In genomic region chr17:72122336-72122667, GRCh38 we compare ENCODE assay signal across 9 cellular contexts. TPM values are rescaled to one million over a fixed set of nuclear protein-coding genes. Genes with fewer than 3 reads are reported as not detected.
DNase-seq lines count a peak whose midpoint lies in the region; ATAC-seq and TF ChIP-seq lines count a peak whose summit lies in the region.
"Had no signal": no experiment of that assay in that cellular context is flagged by ENCODE, and none has a peak within 500 bp of the region (broad histone marks: within the 10 kb centered on the region; RNA-seq: fewer than 3 reads in every experiment).

No MANE protein-coding gene starts in this region.

- peaks cover 12% of the 10 kb centered on the region for H3K79me1 ChIP-seq in neuronal stem cell (ENCODE audit: low read depth, low read length)

- no peak for TF ChIP-seq CTCF in AG09309 (IDR thresholded peaks at IDR 0.05; ENCODE audit: control insufficient read depth, insufficient read depth, low read depth, low read length, missing control alignments)
- TF ChIP-seq CTCF in esophagus squamous epithelium (IDR thresholded peaks at IDR 0.05), result no peak

- H3K4ac ChIP-seq in neuronal stem cell (ENCODE audit: low read length), result no peak overlapping the region

- peaks cover 36% of the 10 kb centered on the region for H3K27me3 ChIP-seq in NT2/D1 (ENCODE audit: insufficient read depth, insufficient read length)
- H3K27me3 ChIP-seq in esophagus squamous epithelium, result peaks cover 2 to 80% (median 12%) of the 10 kb centered on the region in 4 donors
- H3K27me3 ChIP-seq in neuronal stem cell (ENCODE audit: control insufficient read depth in 3 of 3, insufficient read depth in 3 of 3, low read depth in 1 of 3, low read length in 3 of 3), result peaks cover 2 to 44% (median 22%) of the 10 kb centered on the region in 3 experiments

- H4K8ac ChIP-seq in neuronal stem cell (ENCODE audit: low read depth, low read length), result no peak overlapping the region

- TF ChIP-seq POLR2A in esophagus squamous epithelium (IDR thresholded peaks at IDR 0.05), result no peak

- peak overlapping the region; percentile 98 for H3K4me2 ChIP-seq in neuronal stem cell (ENCODE audit: insufficient read depth, low read length, poor library complexity, severe bottlenecking)

- peak overlapping the region; percentile 70 for H2BK5ac ChIP-seq in neuronal stem cell (ENCODE audit: low read length)

- no peak overlapping the region for H4K91ac ChIP-seq in neuronal stem cell (ENCODE audit: low read depth, low read length, poor library complexity)

- no peak overlapping the region for H3K14ac ChIP-seq in neuronal stem cell (ENCODE audit: low read length)

- H3K18ac ChIP-seq in neuronal stem cell (ENCODE audit: low read length), result peak overlapping the region; percentile 73

- intact Hi-C loops in esophagus squamous epithelium (cut with DNase I), result loop anchor here (10.0 kb wide), 1 partner anchor 412 kb away; no protein-coding TSS in a partner anchor

- H3K23ac ChIP-seq in neuronal stem cell (ENCODE audit: low read depth, low read length, poor library complexity), result no peak overlapping the region

- DNase-seq in AG09309 (ENCODE audit: low read depth), result no peak
- DNase-seq in NT2/D1 (ENCODE audit: low read depth, low spot score), result no peak
- DNase-seq in esophagus squamous epithelium (lab: John Stamatoyannopoulos, UW), result no peak
- DNase-seq in neuronal stem cell (ENCODE audit: low spot score), result no peak
- no peak for DNase-seq in activated CD4-positive, CD25-positive, alpha-beta regulatory T cell treated with anti-CD3 and anti-CD28 coated beads, Interleukin-2, amount 50 U/mL, for 72 hours
- DNase-seq in DMS114 treated with DMSO at 0.1 percent for 48 hours (lab: John Stamatoyannopoulos, UW; ENCODE audit: unreplicated experiment), result no peak
- no peak for DNase-seq in NCI-H146 treated with DMSO at 0.1 percent for 48 hours (lab: John Stamatoyannopoulos, UW; ENCODE audit: unreplicated experiment)
- DNase-seq: activated CD8-positive, alpha-beta T cell treated with anti-CD3 and anti-CD28 coated beads, Interleukin-2, amount 10 ng/mL, durations not matched to agents 7 days and 5 days had no signal

- H3K9me3 ChIP-seq in NT2/D1 (ENCODE audit: insufficient read depth, low read length) (no peaks in the 10 kb centered on the region), esophagus squamous epithelium (no peaks in the 10 kb centered on the region), neuronal stem cell (replicated peaks in 1 of 2; ENCODE audit: control insufficient read depth in 2 of 2, insufficient read depth in 1 of 2, low read depth in 1 of 2, low read length in 2 of 2) (no peaks in the 10 kb centered on the region)

- no peak overlapping the region for H2BK12ac ChIP-seq in neuronal stem cell (ENCODE audit: low read length)

- H3K9ac ChIP-seq in NT2/D1 (ENCODE audit: insufficient read length, low read depth), result peak overlapping the region; percentile 97
- peak overlapping the region; percentile 100 for H3K9ac ChIP-seq in neuronal stem cell (ENCODE audit: low read depth, low read length, poor library complexity)

- H2BK120ac ChIP-seq in neuronal stem cell (ENCODE audit: low read depth, low read length), result no peak overlapping the region

- H3K4me3 ChIP-seq in AG09309 (ENCODE audit: control insufficient read depth, low read depth, low read length) (peak overlapping the region; percentile 79), NT2/D1 (ENCODE audit: insufficient read length, low read depth) (peak overlapping the region; percentile 83), esophagus squamous epithelium (peak overlapping the region; percentile 60 to 70 (median 66)), neuronal stem cell (ENCODE audit: low read length in 2 of 2) (peak overlapping the region; percentile 65 to 92)

- peak overlapping the region; percentile 78 for H2AK5ac ChIP-seq in neuronal stem cell (ENCODE audit: low read depth, low read length)

- no peak for ATAC-seq in GM21381 (IDR thresholded peaks at IDR 0.05; ENCODE audit: unreplicated experiment)
- ATAC-seq: activated CD8-positive, alpha-beta T cell treated with anti-CD3 and anti-CD28 coated beads, Interleukin-2, amount 10 ng/mL, durations not matched to agents 7 days and 5 days had no signal

- 0 to 3% methylated on average over 12 of the region's 14 CpGs for WGBS in esophagus squamous epithelium, 2 donors
- WGBS in neuronal stem cell (ENCODE audit: extremely low coverage in 2 of 2, insufficient read length in 2 of 2, insufficient replicate concordance in 1 of 2), 2 donors, result no CpG with 5 or more reads among the region's 14 CpGs

- H3K36me3 ChIP-seq in NT2/D1 (ENCODE audit: insufficient read depth, insufficient read length, low read length), result peaks cover 19% of the 10 kb centered on the region
- H3K36me3 ChIP-seq in esophagus squamous epithelium, result peaks cover 0 to 29% (median 4%) of the 10 kb centered on the region in 3 donors
- peaks cover 9 to 18% of the 10 kb centered on the region in 2 donors for H3K36me3 ChIP-seq in neuronal stem cell (replicated peaks in 1 of 2; ENCODE audit: control insufficient read depth in 2 of 2, insufficient read depth in 2 of 2, low read length in 2 of 2)

- H3K27ac ChIP-seq in esophagus squamous epithelium (peak overlapping the region in 1 of 4 donors; percentile 87), neuronal stem cell (replicated peaks; ENCODE audit: low read length) (no peak overlapping the region)

- peak overlapping the region; percentile 97 for H2AFZ ChIP-seq in neuronal stem cell (ENCODE audit: low read length)

- peaks cover 9% of the 10 kb centered on the region for H3K4me1 ChIP-seq in NT2/D1 (ENCODE audit: insufficient read depth, insufficient read length)
- peaks cover 14 to 66% (median 14%) of the 10 kb centered on the region in 3 donors for H3K4me1 ChIP-seq in esophagus squamous epithelium
- H3K4me1 ChIP-seq in neuronal stem cell (ENCODE audit: control insufficient read depth in 2 of 2, insufficient read depth in 1 of 2, low read depth in 1 of 2, low read length in 2 of 2), result peaks cover 6 to 30% of the 10 kb centered on the region in 2 donors

- no peak overlapping the region for H2BK15ac ChIP-seq in neuronal stem cell (ENCODE audit: low read length)

RNA-seq across cellular contexts. Expression of gene SOX9, which starts 1.5 kb away (rescaled TPM):
- total RNA-seq in esophagus squamous epithelium, result 10 to 100 TPM in 3 of 4 donors, 1 to 10 TPM in 1; 7.4 to 11.5 (median 11.1) TPM
- 65.2 TPM for polyA plus RNA-seq in neuronal stem cell (2013, experiment 1 of 2)
- polyA plus RNA-seq in neuronal stem cell (2013, experiment 2 of 2), result 69.2 TPM
- total RNA-seq: activated CD8-positive, alpha-beta T cell treated with anti-CD3 and anti-CD28 coated beads, Interleukin-2, amount 10 ng/mL, durations not matched to agents 7 days and 5 days had no signal
